In the genomic region with DNA sequence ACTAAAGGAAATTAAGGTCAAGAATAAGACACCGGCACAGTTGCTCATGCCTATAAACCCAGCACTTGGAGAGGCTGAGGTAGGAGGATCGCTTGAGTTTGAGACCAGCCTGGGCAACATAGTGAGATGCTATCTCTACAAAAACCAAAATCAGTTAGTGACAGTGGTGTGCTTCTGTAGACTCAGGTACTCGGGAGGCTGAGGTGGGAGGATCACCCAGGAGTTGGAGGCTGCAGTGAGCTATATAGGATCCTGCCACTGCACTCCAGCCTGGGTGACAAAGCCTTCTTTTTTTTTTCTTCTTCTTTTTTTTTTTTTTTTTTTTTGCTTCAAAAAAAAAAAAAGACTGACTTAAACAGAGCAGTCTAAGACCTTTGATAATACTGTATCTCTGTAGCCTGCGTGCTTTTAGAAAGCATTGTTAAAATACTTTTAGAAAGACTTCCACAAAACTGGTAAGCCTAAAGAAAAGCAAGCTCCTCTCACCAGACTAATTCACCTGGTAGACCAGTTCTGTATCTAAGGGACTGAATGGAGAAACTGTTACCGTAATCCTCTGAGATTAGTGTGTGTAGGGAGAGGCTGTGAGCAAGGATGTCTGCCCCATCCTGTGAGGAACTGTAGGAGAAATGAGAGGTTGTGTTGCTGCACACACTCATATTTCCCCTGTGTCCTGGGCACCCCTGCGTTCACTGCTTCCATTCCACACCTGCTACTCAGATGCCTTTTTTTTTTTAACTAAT, we compare ENCODE assay signal across 1 cellular context.
TF ChIP-seq lines count a peak whose summit lies in the region.

No MANE protein-coding gene starts in this region.

TF ChIP-seq in GM12878, 131 proteins besides CTCF, POLR2A, EP300 and RAD21:
- TF ChIP-seq IRF4 (IDR thresholded peaks at IDR 0.05; ENCODE audit: low read depth, low read length) (no peak), ZNF384 (IDR thresholded peaks at IDR 0.05; ENCODE audit: borderline replicate concordance, low read depth, low read length) (peak; percentile 36; the same call in 1 of the 2 replicates), CHD2 (IDR thresholded peaks at IDR 0.05; ENCODE audit: borderline replicate concordance, low read depth, low read length) (no peak)
